ENCODE assay signal across 1 cellular context in the genomic region with DNA sequence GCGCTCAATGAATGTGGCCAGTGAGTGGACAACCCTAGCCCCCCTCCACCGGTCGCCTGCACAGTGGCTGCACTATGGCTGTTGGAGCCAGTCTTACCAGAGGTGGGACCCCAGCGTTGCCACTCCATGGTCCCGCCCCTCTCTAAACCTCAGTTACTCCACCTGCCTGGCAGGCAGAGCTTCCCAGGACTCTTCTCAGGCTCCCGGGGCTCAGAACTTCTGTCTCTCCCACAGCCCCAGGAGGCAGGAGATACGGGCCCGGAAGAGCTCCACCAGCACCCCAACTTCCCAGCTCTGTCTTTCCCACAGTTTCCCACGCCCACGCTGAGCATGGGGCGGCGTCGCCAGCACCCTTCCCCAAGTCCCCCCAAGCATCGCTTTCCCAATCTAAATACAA.
TF ChIP-seq lines count a peak whose summit lies in the region.

No MANE protein-coding gene starts in this region.

TF ChIP-seq in GM23338, 12 proteins besides CTCF, POLR2A, EP300 and RAD21 (continued from another document):
- TF ChIP-seq REST (IDR thresholded peaks at IDR 0.05; ENCODE audit: unreplicated experiment): no peak
